ENCODE assay signal across 9 cellular contexts in the genomic region with DNA sequence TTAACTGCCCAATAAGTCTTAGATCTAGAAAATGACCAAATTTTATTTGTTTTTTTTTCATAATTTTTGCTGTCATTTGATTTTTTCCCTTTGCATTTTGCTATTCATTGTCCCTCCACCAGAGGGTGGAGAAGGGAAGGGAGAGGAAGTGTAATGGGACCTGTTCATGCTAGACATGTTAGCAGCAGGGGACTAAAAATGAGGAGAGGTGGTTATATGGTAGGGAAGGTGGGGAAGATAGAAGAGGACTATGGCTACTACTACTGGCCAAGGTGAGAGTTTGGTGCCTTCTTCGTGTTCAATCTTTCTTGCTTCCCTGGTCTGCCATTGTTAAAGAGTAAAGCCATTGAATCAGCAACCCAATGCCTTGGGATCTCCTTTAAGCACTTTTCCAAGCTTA. TPM values are rescaled to one million over a fixed set of nuclear protein-coding genes. Genes with fewer than 3 reads are reported as not detected.
DNase-seq lines count a peak whose midpoint lies in the region; TF ChIP-seq lines count a peak whose summit lies in the region.
"Had no signal": no experiment of that assay in that cellular context is flagged by ENCODE, and none has a peak within 500 bp of the region (broad histone marks: within the 10 kb centered on the region; RNA-seq: fewer than 3 reads in every experiment).

No MANE protein-coding gene starts in this region.

- no peaks in the 10 kb centered on the region for H3F3A ChIP-seq in neural cell (ENCODE audit: insufficient read depth, low read length, poor library complexity, severe bottlenecking)

- no peak overlapping the region for H3K27ac ChIP-seq in neural cell (ENCODE audit: low read length)

- H3K9me3 Mint-ChIP-seq in T-helper 2 cell treated with Interferon-gamma antibody and Interleukin-4, amounts not matched to agents 5 μg/mL and 100 μg/mL, for 36 hours = no peaks in the 10 kb centered on the region

- no peak overlapping the region for H2AFZ ChIP-seq in neural cell (ENCODE audit: low read depth, low read length)

- H4K20me1 ChIP-seq in neural cell (ENCODE audit: insufficient read depth) = no peaks in the 10 kb centered on the region

- H3K36me3 ChIP-seq in neural cell (ENCODE audit: insufficient read depth, low read length) = no peaks in the 10 kb centered on the region

- peak overlapping the region; percentile 80 for H3K4me3 ChIP-seq in neural cell (ENCODE audit: low read length)

- TF ChIP-seq EP300 in neural cell (conservative IDR thresholded peaks at IDR 0.05; ENCODE audit: poor library complexity, severe bottlenecking) = no peak

- peak; percentile 15 to 25 for DNase-seq in NCI-H2081 (lab: John Stamatoyannopoulos, UW)
- no peak for DNase-seq in NCI-H2081 treated with DMSO at 0.1 percent for 48 hours (lab: John Stamatoyannopoulos, UW)
- DNase-seq in LoVo (ENCODE audit: low spot score) = peak; percentile 12
- peak; percentile 23 for DNase-seq in cerebellar cortex (ENCODE audit: low spot score)
- no peak for DNase-seq in GOT3 (lab: John Stamatoyannopoulos, UW)
- no peak for DNase-seq in T-helper 2 cell treated with Interferon-gamma antibody and Interleukin-4, amounts not matched to agents 5 μg/mL and 100 μg/mL, for 36 hours (ENCODE audit: low spot score)
- DNase-seq in HuH-7.5 (ENCODE audit: low spot score) = no peak

- TF ChIP-seq CTCF in neural cell (IDR thresholded peaks at IDR 0.05; ENCODE audit: poor library complexity, severe bottlenecking) = peak; percentile 64

- H3K36me3 Mint-ChIP-seq in T-helper 2 cell treated with Interferon-gamma antibody and Interleukin-4, amounts not matched to agents 5 μg/mL and 100 μg/mL, for 36 hours (ENCODE audit: low read depth) = no peaks in the 10 kb centered on the region
- H3K36me3 Mint-ChIP-seq: CD4-positive, CD25-positive, alpha-beta regulatory T cell had no signal

- TF ChIP-seq RAD21 in neural cell (conservative IDR thresholded peaks at IDR 0.05) = peak; percentile 75

- peaks cover 5% of the 10 kb centered on the region for H3K27me3 Mint-ChIP-seq in T-helper 2 cell treated with Interferon-gamma antibody and Interleukin-4, amounts not matched to agents 5 μg/mL and 100 μg/mL, for 36 hours (ENCODE audit: low read depth)

- peaks cover 71% of the 10 kb centered on the region for H3K79me2 ChIP-seq in neural cell (replicated peaks; ENCODE audit: insufficient read depth, low read length)

- H3K9ac ChIP-seq in neural cell (ENCODE audit: low read length) = no peak overlapping the region

- no peak overlapping the region for H3K27ac Mint-ChIP-seq in T-helper 2 cell treated with Interferon-gamma antibody and Interleukin-4, amounts not matched to agents 5 μg/mL and 100 μg/mL, for 36 hours
- H3K27ac Mint-ChIP-seq: CD4-positive, CD25-positive, alpha-beta regulatory T cell had no signal

- H3K4me2 ChIP-seq in neural cell (ENCODE audit: low read length) = no peak overlapping the region

- H3K4me3 Mint-ChIP-seq in T-helper 2 cell treated with Interferon-gamma antibody and Interleukin-4, amounts not matched to agents 5 μg/mL and 100 μg/mL, for 36 hours = no peak overlapping the region
- H3K4me3 Mint-ChIP-seq: CD4-positive, CD25-positive, alpha-beta regulatory T cell had no signal

- no peaks in the 10 kb centered on the region for H3K9me2 ChIP-seq in neural cell (ENCODE audit: insufficient read depth, low read length)

- H3K27me3 ChIP-seq in neural cell (ENCODE audit: insufficient read depth, low read depth, low read length) = no peaks in the 10 kb centered on the region

- H3K4me1 Mint-ChIP-seq in T-helper 2 cell treated with Interferon-gamma antibody and Interleukin-4, amounts not matched to agents 5 μg/mL and 100 μg/mL, for 36 hours (ENCODE audit: low read depth) = no peaks in the 10 kb centered on the region
- H3K4me1 Mint-ChIP-seq: CD4-positive, CD25-positive, alpha-beta regulatory T cell had no signal

- H3K9me3 ChIP-seq in neural cell (ENCODE audit: low read length) = no peaks in the 10 kb centered on the region

TF ChIP-seq in neural cell, 6 proteins besides CTCF, POLR2A, EP300 and RAD21:
- TF ChIP-seq EZH2 (IDR thresholded peaks at IDR 0.05; ENCODE audit: borderline replicate concordance, insufficient read depth, low read length, poor library complexity, severe bottlenecking) (no peak), SMC3 (conservative IDR thresholded peaks at IDR 0.05; ENCODE audit: poor library complexity) (peak; percentile 74)
TF ChIP-seq in neural cell: peak in this region for 1.

RNA-seq across cellular contexts. Expression of a gene that starts 6.4 kb away (rescaled TPM):
- polyA plus RNA-seq in neural cell = 59.6 and 68.9 TPM in 2 replicates
- polyA minus RNA-seq in neural cell = 179 and 226 TPM in 2 replicates
- polyA plus RNA-seq: CD4-positive, CD25-positive, alpha-beta regulatory T cell had no signal

Comparison
In these comparisons a context has a peak if more than half of its experiments do, and no peak if none do; other contexts are left out.
1. DNase-seq: peak in NCI-H2081 (2 of 2), LoVo (single experiment) and cerebellar cortex (single experiment); none in NCI-H2081 treated with DMSO at 0.1 percent for 48 hours (single experiment), GOT3 (single experiment), T-helper 2 cell treated with Interferon-gamma antibody and Interleukin-4, amounts not matched to agents 5 μg/mL and 100 μg/mL, for 36 hours (single experiment) and HuH-7.5 (single experiment).